Comparison of ENCODE assay signal across 9 cellular contexts in the genomic region with DNA sequence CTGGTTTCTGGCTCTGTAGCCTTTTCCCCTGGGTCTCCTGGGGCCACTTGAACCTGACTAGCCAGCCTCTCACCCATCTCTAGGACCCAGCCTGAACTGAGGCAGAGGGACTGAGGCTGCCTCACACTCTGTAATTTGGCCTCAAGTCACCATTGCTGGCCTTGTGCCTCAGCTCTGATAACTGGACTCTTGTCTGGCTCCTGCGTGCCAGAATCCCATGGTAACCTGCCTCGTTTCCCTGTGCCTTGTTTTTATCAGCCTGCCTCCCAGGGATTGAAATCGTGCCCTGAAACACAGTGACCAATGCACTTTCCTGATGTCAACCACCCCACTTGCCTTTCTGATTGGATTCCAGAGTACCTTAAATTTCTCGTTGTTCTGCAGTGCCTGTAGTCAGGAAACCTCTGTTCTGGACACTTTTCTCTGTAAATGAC. TPM values are rescaled to one million over a fixed set of nuclear protein-coding genes. Genes with fewer than 3 reads are reported as not detected.
DNase-seq lines count a peak whose midpoint lies in the region; ATAC-seq, FAIRE-seq and TF ChIP-seq lines count a peak whose summit lies in the region.
"Had no signal": no experiment of that assay in that cellular context is flagged by ENCODE, and none has a peak within 500 bp of the region (broad histone marks: within the 10 kb centered on the region; RNA-seq: fewer than 3 reads in every experiment).

No MANE protein-coding gene starts in this region.

- POLR2A ChIA-PET in GM12878 (lab: Charles Lee), result interaction anchor here (1.7 to 2.0 kb wide), 2 partner anchors 26 to 39 kb away, joined by 7 to 8 read pairs; no protein-coding TSS in a partner anchor

- in situ Hi-C loops in GM12878 (cut with MboI) (no loop called here), HAP-1 (cut with MboI; ENCODE audit: low sequenced_read_pairs) (no loop called here)

- H2AFZ ChIP-seq in GM12878 (ENCODE audit: control insufficient read depth, low read depth, low read length), result peak overlapping the region; percentile 15; the same call in 1 of the 2 replicates

- no peak for TF ChIP-seq POLR2A in GM12878 (IDR thresholded peaks at IDR 0.05; ENCODE audit: low read depth, low read length)

- H3K9me3 ChIP-seq in GM12878 (replicated peaks; ENCODE audit: control insufficient read depth, insufficient read depth, low read length) (no peaks in the 10 kb centered on the region), stomach smooth muscle (ENCODE audit: control insufficient read depth in 2 of 2, low read length in 2 of 2) (no peaks in the 10 kb centered on the region), HAP-1 (no peaks in the 10 kb centered on the region)

- WGBS in GM12878 (ENCODE audit: insufficient coverage, insufficient replicate concordance, low lambda C conversion rate, missing lambda C conversion rate), result 79% methylated on average over 4 of the region's 4 CpGs

- no peaks in the 10 kb centered on the region for H4K20me1 ChIP-seq in GM12878 (ENCODE audit: control insufficient read depth, insufficient read depth)

- peak overlapping the region; percentile 71 for H3K4me2 ChIP-seq in GM12878 (ENCODE audit: control insufficient read depth, insufficient read depth)

- ATAC-seq in GM12878 (no peak; the same call in 2 of the 3 replicates), GM19328 (IDR thresholded peaks at IDR 0.05; ENCODE audit: unreplicated experiment) (no peak)

- no peak for TF ChIP-seq RAD21 in GM12878 (IDR thresholded peaks at IDR 0.05; ENCODE audit: insufficient read depth, low read depth, low read length)

- no peak for TF ChIP-seq EP300 in GM12878 (IDR thresholded peaks at IDR 0.05; ENCODE audit: borderline replicate concordance in 1 of 2, control insufficient read depth in 1 of 2, low read depth in 2 of 2, low read length in 2 of 2)

- H3K79me2 ChIP-seq in GM12878 (ENCODE audit: control insufficient read depth, insufficient read depth, low read length), result peaks cover 20% of the 10 kb centered on the region

- H3K36me3 ChIP-seq in GM12878 (ENCODE audit: control insufficient read depth in 2 of 2, insufficient read depth in 2 of 2, low read length in 1 of 2), result peaks cover 1 to 7% of the 10 kb centered on the region in 2 experiments; a peak in 3 of 4 replicates
- H3K36me3 ChIP-seq in stomach smooth muscle (ENCODE audit: control insufficient read depth in 2 of 2, insufficient read depth in 2 of 2, low read length in 2 of 2), result no peaks in the 10 kb centered on the region
- H3K36me3 ChIP-seq in HAP-1 (replicated peaks), result no peaks in the 10 kb centered on the region

- SMC1A ChIA-PET in GM12878 (lab: Charles Lee; ENCODE audit: uncharacterized antibody, unreplicated experiment), result interaction anchor here (0.7 to 3.6 kb wide), 14 partner anchors 8 to 125 kb away, joined by 3 to 19 read pairs (median 4); no protein-coding TSS in a partner anchor

- TF ChIP-seq CTCF in GM12878 (IDR thresholded peaks at IDR 0.05 in 2 of 3, conservative IDR thresholded peaks at IDR 0.05 in 1 of 3; ENCODE audit: control insufficient read depth in 2 of 3, extremely low read depth in 1 of 3, insufficient read depth in 1 of 3, low read depth in 3 of 3, low read length in 3 of 3), result no peak

- H3K27me3 ChIP-seq in GM12878 (replicated peaks in 1 of 2; ENCODE audit: control insufficient read depth in 2 of 2, insufficient read depth in 2 of 2, low read length in 1 of 2) (no peaks in the 10 kb centered on the region), stomach smooth muscle (ENCODE audit: control insufficient read depth in 1 of 2, insufficient read depth in 2 of 2, low read length in 2 of 2) (no peaks in the 10 kb centered on the region), HAP-1 (ENCODE audit: low read depth) (no peaks in the 10 kb centered on the region)

- H3K4me1 ChIP-seq in GM12878 (ENCODE audit: control insufficient read depth, insufficient read depth, low read length), result peaks cover 24% of the 10 kb centered on the region
- peaks cover 62% of the 10 kb centered on the region for H3K4me1 ChIP-seq in stomach smooth muscle (ENCODE audit: control insufficient read depth, insufficient read depth, low read length)
- no peaks in the 10 kb centered on the region for H3K4me1 ChIP-seq in HAP-1

- BruUV-seq in GM12878 (replicated peaks; lab: Mats Ljungman, UMichigan), result no TSS peak

- intact Hi-C loops in GM12878 (cut with micrococcal nuclease; ENCODE audit: unreplicated experiment), result no loop called here

- DNase-seq in NCI-H1092 treated with DMSO at 0.1 percent for 48 hours (lab: John Stamatoyannopoulos, UW) (peak; percentile 78), GM12878 (ENCODE audit: low read depth, low spot score) (no peak), kidney tubule cell (ENCODE audit: low spot score) (peak; percentile 25), CD1c-positive myeloid dendritic cell (ENCODE audit: extremely low spot score) (no peak), HAP-1 (ENCODE audit: low spot score in 2 of 2) (no peak)
- DNase-seq in central memory CD4-positive, alpha-beta T cell, result no peak

- CTCF ChIA-PET in GM12878 (lab: Yijun Ruan, JAX), result interaction anchor here (1.0 to 2.1 kb wide), 9 partner anchors 12 to 374 kb away, joined by 3 to 12 read pairs (median 4); a partner anchor contains a TSS

- FAIRE-seq in GM12878 (lab: Jason Lieb, UNC), result no peak
- FAIRE-seq: endometrium had no signal

- RAD21 ChIA-PET in GM12878 (lab: Charles Lee; ENCODE audit: unreplicated experiment), result interaction anchor here (1.3 to 3.3 kb wide), 4 partner anchors 15 to 40 kb away, joined by 3 to 18 read pairs (median 10); no protein-coding TSS in a partner anchor

- H3K27ac ChIP-seq in GM12878 (ENCODE audit: control insufficient read depth, insufficient read depth), result peak overlapping the region; percentile 80
- H3K27ac ChIP-seq in stomach smooth muscle (ENCODE audit: low read length), result peak overlapping the region; percentile 83

- H3K4me3 ChIP-seq in GM12878 (no peak overlapping the region), stomach smooth muscle (ENCODE audit: low read length in 2 of 2) (peak overlapping the region in 1 of 2 donors; percentile 50), HAP-1 (no peak overlapping the region)

- H3K9ac ChIP-seq in GM12878 (ENCODE audit: control insufficient read depth, insufficient read depth, low read length), result peak overlapping the region; percentile 32; the same call in 1 of the 2 replicates
- peak overlapping the region; percentile 1 to 58 for H3K9ac ChIP-seq in stomach smooth muscle (ENCODE audit: low read length in 2 of 2)

TF ChIP-seq in GM12878, 131 proteins besides CTCF, POLR2A, EP300 and RAD21 (continues in another document):
- TF ChIP-seq ESRRA (IDR thresholded peaks at IDR 0.05; ENCODE audit: low read length), result no peak
- TF ChIP-seq BRCA1 (IDR thresholded peaks at IDR 0.05; ENCODE audit: low read depth, low read length), result no peak
- TF ChIP-seq, protein P1, sequence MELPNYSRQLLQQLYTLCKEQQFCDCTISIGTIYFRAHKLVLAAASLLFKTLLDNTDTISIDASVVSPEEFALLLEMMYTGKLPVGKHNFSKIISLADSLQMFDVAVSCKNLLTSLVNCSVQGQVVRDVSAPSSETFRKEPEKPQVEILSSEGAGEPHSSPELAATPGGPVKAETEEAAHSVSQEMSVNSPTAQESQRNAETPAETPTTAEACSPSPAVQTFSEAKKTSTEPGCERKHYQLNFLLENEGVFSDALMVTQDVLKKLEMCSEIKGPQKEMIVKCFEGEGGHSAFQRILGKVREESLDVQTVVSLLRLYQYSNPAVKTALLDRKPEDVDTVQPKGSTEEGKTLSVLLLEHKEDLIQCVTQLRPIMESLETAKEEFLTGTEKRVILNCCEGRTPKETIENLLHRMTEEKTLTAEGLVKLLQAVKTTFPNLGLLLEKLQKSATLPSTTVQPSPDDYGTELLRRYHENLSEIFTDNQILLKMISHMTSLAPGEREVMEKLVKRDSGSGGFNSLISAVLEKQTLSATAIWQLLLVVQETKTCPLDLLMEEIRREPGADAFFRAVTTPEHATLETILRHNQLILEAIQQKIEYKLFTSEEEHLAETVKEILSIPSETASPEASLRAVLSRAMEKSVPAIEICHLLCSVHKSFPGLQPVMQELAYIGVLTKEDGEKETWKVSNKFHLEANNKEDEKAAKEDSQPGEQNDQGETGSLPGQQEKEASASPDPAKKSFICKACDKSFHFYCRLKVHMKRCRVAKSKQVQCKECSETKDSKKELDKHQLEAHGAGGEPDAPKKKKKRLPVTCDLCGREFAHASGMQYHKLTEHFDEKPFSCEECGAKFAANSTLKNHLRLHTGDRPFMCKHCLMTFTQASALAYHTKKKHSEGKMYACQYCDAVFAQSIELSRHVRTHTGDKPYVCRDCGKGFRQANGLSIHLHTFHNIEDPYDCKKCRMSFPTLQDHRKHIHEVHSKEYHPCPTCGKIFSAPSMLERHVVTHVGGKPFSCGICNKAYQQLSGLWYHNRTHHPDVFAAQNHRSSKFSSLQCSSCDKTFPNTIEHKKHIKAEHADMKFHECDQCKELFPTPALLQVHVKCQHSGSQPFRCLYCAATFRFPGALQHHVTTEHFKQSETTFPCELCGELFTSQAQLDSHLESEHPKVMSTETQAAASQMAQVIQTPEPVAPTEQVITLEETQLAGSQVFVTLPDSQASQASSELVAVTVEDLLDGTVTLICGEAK (IDR thresholded peaks at IDR 0.05; ENCODE audit: borderline replicate concordance), result no peak

RNA-seq across cellular contexts. Expression of a gene that starts 27.9 kb away (rescaled TPM):
- 78.6 and 83.0 TPM in 2 replicates for total RNA-seq in GM12878 (2013; cell fraction: nucleolus; rRNA removed)
- total RNA-seq in GM12878 (2014; rRNA removed) (16.9 and 17.0 TPM in 2 replicates), GM12878 (2014; rRNA removed; fragmentation: Illumina TruSeq; extraction: Trizol) (20.3 and 23.4 TPM in 2 replicates), GM12878 (2021) (34.4 and 36.9 TPM in 2 replicates)
- 11.6 TPM for polyA plus RNA-seq in GM12878 (2011; ENCODE audit: low read depth)
- polyA plus RNA-seq in GM12878 (2011; rRNA removed) (12.6 and 19.0 TPM in 2 replicates), GM12878 (2014; fragmentation: Illumina TruSeq; extraction: Trizol) (22.6 and 26.0 TPM in 2 replicates), GM12878 (2014; fragmentation: Nextera tagmentation; extraction: Ambion mirVana) (1 to 10 TPM; 3.5 to 4.2 TPM), GM12878 (2014; rRNA removed) (22.2 and 22.9 TPM in 2 replicates), GM12878 (2016; fragmentation: Nextera tagmentation; extraction: Ambion mirVana) (10 to 100 TPM; 18.3 to 18.9 TPM)
- 11.7 and 12.2 TPM in 2 replicates for polyA plus RNA-seq in GM12878 (2011; cell fraction: cytosol; rRNA removed)
- 19.8 and 26.1 TPM in 2 replicates for polyA plus RNA-seq in GM12878 (2011; cell fraction: nucleus; rRNA removed)
- polyA plus RNA-seq in GM12878 (2012), result 16.7 and 18.2 TPM in 2 replicates
- 21.0 and 23.6 TPM in 2 replicates for polyA minus RNA-seq in GM12878 (2011; rRNA and poly(A)+ RNA removed)
- polyA minus RNA-seq in GM12878 (2011; cell fraction: cytosol; rRNA and poly(A)+ RNA removed), result 8.0 and 9.4 TPM in 2 replicates
- polyA minus RNA-seq in GM12878 (2011; cell fraction: nucleus; rRNA and poly(A)+ RNA removed), result 14.0 and 24.2 TPM in 2 replicates

Comparison
In these comparisons a context has a peak if more than half of its experiments do, and no peak if none do; other contexts are left out.
1. DNase-seq: peak in NCI-H1092 treated with DMSO at 0.1 percent for 48 hours (single experiment) and kidney tubule cell (single experiment); none in GM12878 (single experiment), CD1c-positive myeloid dendritic cell (single experiment), central memory CD4-positive, alpha-beta T cell (single experiment) and HAP-1 (0 of 2).